In genomic region chr16:54160252-54160860, GRCh38 we compare ENCODE assay signal across 28 cellular contexts.
"Had no signal": no experiment of that assay in that cellular context is flagged by ENCODE, and none has a peak within 500 bp of the region (broad histone marks: within the 10 kb centered on the region; RNA-seq: fewer than 3 reads in every experiment).

No MANE protein-coding gene starts in this region.

- DNase-seq: colonic mucosa; cortex of kidney; dermis blood vessel endothelial cell; dorsolateral prefrontal cortex; effector CD4-positive, alpha-beta T cell; effector CD8-positive, alpha-beta T cell; effector memory CD4-positive, alpha-beta T cell; effector memory CD8-positive, alpha-beta T cell; endodermal cell; erythroblast; esophagus squamous epithelium; foreskin fibroblast; foreskin keratinocyte; foreskin melanocyte; gastrocnemius medialis; glutamatergic neuron; head of caudate nucleus; heart left ventricle; heart right ventricle had no signal

- H3K36me3 ChIP-seq: colonic mucosa, esophagus muscularis mucosa, esophagus squamous epithelium, gastrocnemius medialis, gastroesophageal sphincter, heart left ventricle, heart right ventricle had no signal

- H3K9me3 ChIP-seq: colonic mucosa, esophagus squamous epithelium, gastrocnemius medialis, gastroesophageal sphincter, heart left ventricle, heart right ventricle had no signal

- H3K4me1 ChIP-seq: colonic mucosa, esophagus muscularis mucosa, esophagus squamous epithelium, foreskin keratinocyte, gastrocnemius medialis, gastroesophageal sphincter, heart left ventricle, heart right ventricle had no signal

- H3K27ac ChIP-seq: colonic mucosa, coronary artery, dorsolateral prefrontal cortex, epithelial cell of prostate, esophagus muscularis mucosa, esophagus squamous epithelium, foreskin keratinocyte, gastrocnemius medialis, gastroesophageal sphincter, heart left ventricle, heart right ventricle had no signal

- FAIRE-seq: colon, endometrium, endothelial cell of umbilical vein, frontal cortex had no signal

- H3K4me3 ChIP-seq: colonic mucosa, coronary artery, dorsolateral prefrontal cortex, esophagus muscularis mucosa, esophagus squamous epithelium, gastrocnemius medialis, gastroesophageal sphincter, heart left ventricle, heart right ventricle had no signal

- H3K27me3 ChIP-seq: colonic mucosa, foreskin keratinocyte, gastrocnemius medialis, heart left ventricle, heart right ventricle had no signal

- ATAC-seq: effector memory CD8-positive, alpha-beta T cell; esophagus mucosa; foreskin keratinocyte; gastrocnemius medialis; gastroesophageal sphincter; heart left ventricle; heart right ventricle had no signal
